25 cellular contexts compared by ENCODE assay signal in genomic region chr1:53341961-53342707, GRCh38. TPM values are rescaled to one million over a fixed set of nuclear protein-coding genes. Genes with fewer than 3 reads are reported as not detected.
DNase-seq lines count a peak whose midpoint lies in the region; ATAC-seq, FAIRE-seq and TF ChIP-seq lines count a peak whose summit lies in the region.
"Had no signal": no experiment of that assay in that cellular context is flagged by ENCODE, and none has a peak within 500 bp of the region (broad histone marks: within the 10 kb centered on the region; RNA-seq: fewer than 3 reads in every experiment).

No MANE protein-coding gene starts in this region.

- H3K36me3 ChIP-seq in kidney (ENCODE audit: control insufficient read depth in 1 of 2, insufficient read depth in 2 of 2, low read length in 2 of 2) (no peaks in the 10 kb centered on the region), suprapubic skin (no peaks in the 10 kb centered on the region)
- H3K36me3 ChIP-seq: HAP-1, neutrophil, uterus had no signal

- DNase-seq in activated T-cell treated with anti-CD3 and anti-CD28 coated beads, Interleukin-2, amount 50 U/mL, for 48 hours, result peak; percentile 7 to 9
- DNase-seq in activated T-cell treated with anti-CD3 and anti-CD28 coated beads, Interleukin-2, amount 50 U/mL, for 1 hour, result no peak
- peak; percentile 33 for DNase-seq in activated CD8-positive, alpha-beta memory T cell treated with anti-CD3 and anti-CD28 coated beads, Interleukin-2, amount 50 U/mL, for 48 hours
- DNase-seq in kidney, result peak; percentile 56
- DNase-seq in suprapubic skin (ENCODE audit: low spot score in 2 of 2), result peak; percentile 31 to 53
- DNase-seq in foreskin keratinocyte, result no peak
- DNase-seq: activated CD4-positive, alpha-beta T cell treated with anti-CD3 and anti-CD28 coated beads for 4 hours; activated naive CD4-positive, alpha-beta T cell treated with Interleukin-2 at 50 U/mL for 16 hours; amygdala; GF-D8; mammary epithelial cell; NCI-H187; NCI-H2171 treated with DMSO at 0.1 percent for 48 hours; NCI-H526; stimulated activated CD4-positive, alpha-beta T cell treated with anti-CD3 and anti-CD28 coated beads, Interleukin-1b, Interleukin-23, amount 100 ng/mL, for 48 hours; T-helper 17 cell; uterus had no signal

- H3K4me3 ChIP-seq in kidney (ENCODE audit: low read length in 2 of 2) (no peak overlapping the region), suprapubic skin (no peak overlapping the region)
- H3K4me3 ChIP-seq: A549, HAP-1, uterus had no signal

- ATAC-seq in GM21619 (IDR thresholded peaks at IDR 0.05; ENCODE audit: unreplicated experiment) (no peak), HG03159 (IDR thresholded peaks at IDR 0.05; ENCODE audit: unreplicated experiment) (no peak), foreskin keratinocyte (no peak)
- ATAC-seq: A549, T-helper 17 cell had no signal

- no peak overlapping the region for H3K9ac ChIP-seq in kidney (ENCODE audit: low read length in 2 of 2)

- no peaks in the 10 kb centered on the region for H3K9me3 ChIP-seq in kidney (ENCODE audit: control insufficient read depth in 1 of 2, low read length in 2 of 2)
- H3K9me3 ChIP-seq in suprapubic skin, result no peaks in the 10 kb centered on the region
- H3K9me3 ChIP-seq: A549, HAP-1, neutrophil, uterus had no signal

- peaks cover 6% of the 10 kb centered on the region for H3K27me3 ChIP-seq in suprapubic skin
- peaks cover 19% of the 10 kb centered on the region for H3K27me3 ChIP-seq in foreskin keratinocyte
- H3K27me3 ChIP-seq: neutrophil, uterus had no signal

- TF ChIP-seq EP300 in suprapubic skin (IDR thresholded peaks at IDR 0.05), result no peak

- no peak for TF ChIP-seq POLR2A in suprapubic skin (IDR thresholded peaks at IDR 0.05)

- H3K27ac ChIP-seq in kidney (ENCODE audit: low read depth in 2 of 2, low read length in 2 of 2), result no peak overlapping the region
- no peak overlapping the region for H3K27ac ChIP-seq in suprapubic skin
- no peak overlapping the region for H3K27ac ChIP-seq in foreskin keratinocyte
- H3K27ac ChIP-seq: A549, HL-60, neutrophil, uterus had no signal

- 94% methylated on average over 5 of the region's 7 CpGs for WGBS in suprapubic skin

- H3K4me1 ChIP-seq in kidney (ENCODE audit: control insufficient read depth in 1 of 2, insufficient read depth in 1 of 2, low read depth in 1 of 2, low read length in 2 of 2) (no peaks in the 10 kb centered on the region), suprapubic skin (no peaks in the 10 kb centered on the region), foreskin keratinocyte (no peaks in the 10 kb centered on the region)
- H3K4me1 ChIP-seq: A549, HAP-1, uterus had no signal

- intact Hi-C loops in kidney (cut with DNase I), result no loop called here

- TF ChIP-seq CTCF in kidney (IDR thresholded peaks at IDR 0.05; ENCODE audit: borderline replicate concordance, extremely low read depth, insufficient read depth), result no peak
- no peak for TF ChIP-seq CTCF in suprapubic skin (IDR thresholded peaks at IDR 0.05)
- TF ChIP-seq CTCF in foreskin keratinocyte (conservative IDR thresholded peaks at IDR 0.05), result no peak

- FAIRE-seq in kidney (lab: Jason Lieb, UNC), result no peak
- FAIRE-seq: A549, GM18507, keratinocyte had no signal

RNA-seq across cellular contexts. Expression of gene LRP8, which starts 14.3 kb away (rescaled TPM):
- total RNA-seq in kidney (6.9 TPM), suprapubic skin (10 to 100 TPM in 1 of 4 donors, 1 to 10 TPM in 3; 2.8 to 11.8 (median 4.1) TPM), foreskin keratinocyte (30.5 and 38.9 TPM in 2 replicates)
- polyA plus RNA-seq in kidney (ENCODE audit: insufficient read depth, low read depth, low replicate concordance) (1.4 TPM), foreskin keratinocyte (7.3 and 10.7 TPM in 2 replicates)

Comparison
In these comparisons a context has a peak if more than half of its experiments do, and no peak if none do; other contexts are left out.
1. DNase-seq: peak in activated T-cell treated with anti-CD3 and anti-CD28 coated beads, Interleukin-2, amount 50 U/mL, for 48 hours (2 of 2), activated CD8-positive, alpha-beta memory T cell treated with anti-CD3 and anti-CD28 coated beads, Interleukin-2, amount 50 U/mL, for 48 hours (single experiment), kidney (single experiment) and suprapubic skin (2 of 2); none in activated T-cell treated with anti-CD3 and anti-CD28 coated beads, Interleukin-2, amount 50 U/mL, for 1 hour (single experiment) and foreskin keratinocyte (0 of 2).